Comparison of ENCODE assay signal across 19 cellular contexts in the genomic region with DNA sequence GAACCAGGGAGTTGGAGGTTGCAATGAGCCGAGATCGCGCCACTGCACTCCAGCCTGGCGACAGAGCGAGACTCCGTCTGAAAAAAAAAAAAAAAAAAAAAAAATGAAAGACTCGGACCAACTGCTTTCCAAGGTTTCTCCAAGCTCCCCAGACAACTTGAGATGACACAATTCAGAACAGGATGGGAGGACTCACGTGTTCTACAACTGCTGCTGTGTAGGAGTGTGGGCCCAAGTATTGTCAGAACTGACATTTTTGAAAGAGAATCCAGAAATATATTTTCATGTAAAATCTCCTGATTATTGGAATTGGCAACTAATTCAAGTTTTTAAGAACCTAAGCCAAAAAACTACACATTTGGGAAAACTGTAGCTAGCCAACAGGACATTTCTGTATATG.
"Had no signal": no experiment of that assay in that cellular context is flagged by ENCODE, and none has a peak within 500 bp of the region (broad histone marks: within the 10 kb centered on the region; RNA-seq: fewer than 3 reads in every experiment).

No MANE protein-coding gene starts in this region.

- H3K4me3 ChIP-seq: SJSA1, SK-N-MC had no signal

- H3K9me3 ChIP-seq: SJSA1 had no signal

- H3K36me3 ChIP-seq: SJSA1 had no signal

- DNase-seq: IMR-90, Kasumi-1, KG1, NCI-H1092 treated with DMSO at 0.1 percent for 48 hours, NCI-H1436, NCI-H187, NCI-H2029, NCI-H2081 treated with DMSO at 0.1 percent for 48 hours, NCI-H2171, NCI-H446, NCI-H510A, NCI-H69, NCI-H774, SIG-M5 had no signal

- H3K4me1 ChIP-seq: SJSA1 had no signal

- H3K27ac ChIP-seq: RWPE1, SJSA1, SK-N-MC had no signal

- H3K27me3 ChIP-seq: SJSA1 had no signal

- ATAC-seq: Panc1, PC-3 had no signal
